20 cellular contexts compared by ENCODE assay signal in genomic region chr4:5199912-5200311, GRCh38.
"Had no signal": no experiment of that assay in that cellular context is flagged by ENCODE, and none has a peak within 500 bp of the region (broad histone marks: within the 10 kb centered on the region; RNA-seq: fewer than 3 reads in every experiment).

No MANE protein-coding gene starts in this region.

- H3K4me3 ChIP-seq: dorsolateral prefrontal cortex, testis, tibial nerve had no signal

- ATAC-seq: left lobe of liver; naive thymus-derived CD4-positive, alpha-beta T cell; sciatic nerve; stimulated activated naive B cell treated with anti-CD40 and anti-IgM and Interleukin-4, amounts not matched to agents 10 μg/mL and 1 μg/mL and 100 μg/mL, for 72 hours; stimulated activated naive CD8-positive, alpha-beta T cell treated with anti-CD3 and anti-CD28 coated beads, Interleukin-15, amount 100 ng/mL, for 72 hours had no signal

- H3K27me3 ChIP-seq: dorsolateral prefrontal cortex, neutrophil, testis, tibial nerve had no signal

- H3K4me1 ChIP-seq: testis had no signal

- H3K9me3 ChIP-seq: neutrophil, testis, tibial nerve had no signal

- H3K36me3 ChIP-seq: neutrophil, tibial nerve had no signal

- H3K27ac ChIP-seq: dorsolateral prefrontal cortex, neutrophil, testis, tibial nerve had no signal

- DNase-seq: cortex of kidney; dorsolateral prefrontal cortex; effector CD8-positive, alpha-beta T cell; foreskin melanocyte; head of caudate nucleus; hippocampal formation; islet precursor cell; mammary epithelial cell; naive thymus-derived CD4-positive, alpha-beta T cell; nephron progenitor cell; posterior cingulate gyrus; stimulated activated CD4-positive, alpha-beta T cell treated with anti-CD3 and anti-CD28 coated beads, Interleukin-2, amount 100 ng/mL, for 24 hours; stimulated activated CD4-positive, alpha-beta T cell treated with anti-CD3 and anti-CD28 coated beads, Interleukin-4, amount 100 ng/mL, for 4 hours; stimulated activated naive B cell treated with anti-CD40 and anti-IgM and Interleukin-4, amounts not matched to agents 10 μg/mL and 1 μg/mL and 100 μg/mL, for 72 hours; stimulated activated naive CD8-positive, alpha-beta T cell treated with anti-CD3 and anti-CD28 coated beads, Interleukin-15, amount 100 ng/mL, for 72 hours; testis had no signal
